Comparison of ENCODE assay signal across 8 cellular contexts in genomic region chr17:35612924-35613521, GRCh38. TPM values are rescaled to one million over a fixed set of nuclear protein-coding genes. Genes with fewer than 3 reads are reported as not detected.
DNase-seq lines count a peak whose midpoint lies in the region; ATAC-seq and TF ChIP-seq lines count a peak whose summit lies in the region.

No MANE protein-coding gene starts in this region.

- peak; percentile 51 for ATAC-seq in upper lobe of right lung
- no peak for ATAC-seq in HG03039 (IDR thresholded peaks at IDR 0.05; ENCODE audit: unreplicated experiment)
- no peak for ATAC-seq in HG03196 (IDR thresholded peaks at IDR 0.05; ENCODE audit: unreplicated experiment)

- H3K36me3 ChIP-seq in SJCRH30 (peaks cover 30% of the 10 kb centered on the region), liver (ENCODE audit: control insufficient read depth in 4 of 4, insufficient read depth in 3 of 4, low read depth in 1 of 4, low read length in 3 of 4) (peaks cover 0 to 21% (median 15%) of the 10 kb centered on the region in 4 donors), upper lobe of right lung (peaks cover 52% of the 10 kb centered on the region)

- intact Hi-C loops in upper lobe of right lung (cut with DNase I), result loop anchor here (10.0 kb wide), 1 partner anchor 132 kb away; no protein-coding TSS in a partner anchor

- H3K9me3 ChIP-seq in SJCRH30 (replicated peaks) (no peaks in the 10 kb centered on the region), liver (ENCODE audit: control insufficient read depth in 4 of 4, low read length in 3 of 4) (no peaks in the 10 kb centered on the region), upper lobe of right lung (no peaks in the 10 kb centered on the region)

- no peak overlapping the region for H3K9ac ChIP-seq in liver (ENCODE audit: low read depth in 1 of 2, low read length in 2 of 2)

- TF ChIP-seq CTCF in liver (IDR thresholded peaks at IDR 0.05; ENCODE audit: low read depth, low read length, missing input control) (peak; percentile 69), upper lobe of right lung (IDR thresholded peaks at IDR 0.05) (peak; percentile 58)

- TF ChIP-seq RAD21 in liver (IDR thresholded peaks at IDR 0.05), result peak; percentile 93 to 95

- H3K27me3 ChIP-seq in SJCRH30 (no peaks in the 10 kb centered on the region), liver (ENCODE audit: control insufficient read depth in 4 of 4, insufficient read depth in 4 of 4, low read length in 3 of 4) (no peaks in the 10 kb centered on the region), upper lobe of right lung (no peaks in the 10 kb centered on the region)

- H3K27ac ChIP-seq in SJCRH30 (no peak overlapping the region), liver (ENCODE audit: low read depth in 1 of 2, low read length in 2 of 2) (no peak overlapping the region), upper lobe of right lung (no peak overlapping the region)

- WGBS in liver, result 75% methylated on average over 2 of the region's 2 CpGs

- DNase-seq in DMS 273 treated with DMSO at 0.1 percent for 48 hours (lab: John Stamatoyannopoulos, UW) (peak; percentile 12), HT1080 (ENCODE audit: low read depth) (peak; percentile 41), SJCRH30 (peak; percentile 33 to 68), upper lobe of right lung (no peak)
- peak; percentile 5 for DNase-seq in central memory CD4-positive, alpha-beta T cell

- H3K4me3 ChIP-seq in SJCRH30 (no peak overlapping the region), liver (ENCODE audit: low read depth in 1 of 3, low read length in 3 of 3) (no peak overlapping the region), upper lobe of right lung (no peak overlapping the region)

- H3K4me1 ChIP-seq in SJCRH30, result no peaks in the 10 kb centered on the region
- no peaks in the 10 kb centered on the region for H3K4me1 ChIP-seq in liver (ENCODE audit: control insufficient read depth in 4 of 4, insufficient read depth in 4 of 4, low read length in 3 of 4)
- no peaks in the 10 kb centered on the region for H3K4me1 ChIP-seq in upper lobe of right lung

TF ChIP-seq in liver, 16 proteins besides CTCF, POLR2A, EP300 and RAD21:
- no peak for TF ChIP-seq TAF1 (conservative IDR thresholded peaks at IDR 0.05)
- TF ChIP-seq GABPA (IDR thresholded peaks at IDR 0.05 in 1 of 2, conservative IDR thresholded peaks at IDR 0.05 in 1 of 2), result no peak
- TF ChIP-seq RXRA (IDR thresholded peaks at IDR 0.05), result no peak
- no peak for TF ChIP-seq EGR1 (IDR thresholded peaks at IDR 0.05; ENCODE audit: low read depth in 2 of 2)
- no peak for TF ChIP-seq FOXA2 (IDR thresholded peaks at IDR 0.05)
- no peak for TF ChIP-seq YY1 (IDR thresholded peaks at IDR 0.05)
- no peak for TF ChIP-seq SP1 (IDR thresholded peaks at IDR 0.05)
- TF ChIP-seq, protein P1, sequence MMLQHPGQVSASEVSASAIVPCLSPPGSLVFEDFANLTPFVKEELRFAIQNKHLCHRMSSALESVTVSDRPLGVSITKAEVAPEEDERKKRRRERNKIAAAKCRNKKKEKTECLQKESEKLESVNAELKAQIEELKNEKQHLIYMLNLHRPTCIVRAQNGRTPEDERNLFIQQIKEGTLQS (IDR thresholded peaks at IDR 0.05), result no peak
- TF ChIP-seq HNF4G (IDR thresholded peaks at IDR 0.05), result no peak
- TF ChIP-seq FOXA1 (IDR thresholded peaks at IDR 0.05), result no peak
- TF ChIP-seq, protein P2, sequence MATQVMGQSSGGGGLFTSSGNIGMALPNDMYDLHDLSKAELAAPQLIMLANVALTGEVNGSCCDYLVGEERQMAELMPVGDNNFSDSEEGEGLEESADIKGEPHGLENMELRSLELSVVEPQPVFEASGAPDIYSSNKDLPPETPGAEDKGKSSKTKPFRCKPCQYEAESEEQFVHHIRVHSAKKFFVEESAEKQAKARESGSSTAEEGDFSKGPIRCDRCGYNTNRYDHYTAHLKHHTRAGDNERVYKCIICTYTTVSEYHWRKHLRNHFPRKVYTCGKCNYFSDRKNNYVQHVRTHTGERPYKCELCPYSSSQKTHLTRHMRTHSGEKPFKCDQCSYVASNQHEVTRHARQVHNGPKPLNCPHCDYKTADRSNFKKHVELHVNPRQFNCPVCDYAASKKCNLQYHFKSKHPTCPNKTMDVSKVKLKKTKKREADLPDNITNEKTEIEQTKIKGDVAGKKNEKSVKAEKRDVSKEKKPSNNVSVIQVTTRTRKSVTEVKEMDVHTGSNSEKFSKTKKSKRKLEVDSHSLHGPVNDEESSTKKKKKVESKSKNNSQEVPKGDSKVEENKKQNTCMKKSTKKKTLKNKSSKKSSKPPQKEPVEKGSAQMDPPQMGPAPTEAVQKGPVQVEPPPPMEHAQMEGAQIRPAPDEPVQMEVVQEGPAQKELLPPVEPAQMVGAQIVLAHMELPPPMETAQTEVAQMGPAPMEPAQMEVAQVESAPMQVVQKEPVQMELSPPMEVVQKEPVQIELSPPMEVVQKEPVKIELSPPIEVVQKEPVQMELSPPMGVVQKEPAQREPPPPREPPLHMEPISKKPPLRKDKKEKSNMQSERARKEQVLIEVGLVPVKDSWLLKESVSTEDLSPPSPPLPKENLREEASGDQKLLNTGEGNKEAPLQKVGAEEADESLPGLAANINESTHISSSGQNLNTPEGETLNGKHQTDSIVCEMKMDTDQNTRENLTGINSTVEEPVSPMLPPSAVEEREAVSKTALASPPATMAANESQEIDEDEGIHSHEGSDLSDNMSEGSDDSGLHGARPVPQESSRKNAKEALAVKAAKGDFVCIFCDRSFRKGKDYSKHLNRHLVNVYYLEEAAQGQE (IDR thresholded peaks at IDR 0.05), result no peak
- TF ChIP-seq, protein P3, sequence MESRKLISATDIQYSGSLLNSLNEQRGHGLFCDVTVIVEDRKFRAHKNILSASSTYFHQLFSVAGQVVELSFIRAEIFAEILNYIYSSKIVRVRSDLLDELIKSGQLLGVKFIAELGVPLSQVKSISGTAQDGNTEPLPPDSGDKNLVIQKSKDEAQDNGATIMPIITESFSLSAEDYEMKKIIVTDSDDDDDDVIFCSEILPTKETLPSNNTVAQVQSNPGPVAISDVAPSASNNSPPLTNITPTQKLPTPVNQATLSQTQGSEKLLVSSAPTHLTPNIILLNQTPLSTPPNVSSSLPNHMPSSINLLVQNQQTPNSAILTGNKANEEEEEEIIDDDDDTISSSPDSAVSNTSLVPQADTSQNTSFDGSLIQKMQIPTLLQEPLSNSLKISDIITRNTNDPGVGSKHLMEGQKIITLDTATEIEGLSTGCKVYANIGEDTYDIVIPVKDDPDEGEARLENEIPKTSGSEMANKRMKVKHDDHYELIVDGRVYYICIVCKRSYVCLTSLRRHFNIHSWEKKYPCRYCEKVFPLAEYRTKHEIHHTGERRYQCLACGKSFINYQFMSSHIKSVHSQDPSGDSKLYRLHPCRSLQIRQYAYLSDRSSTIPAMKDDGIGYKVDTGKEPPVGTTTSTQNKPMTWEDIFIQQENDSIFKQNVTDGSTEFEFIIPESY (IDR thresholded peaks at IDR 0.05), result no peak
- no peak for TF ChIP-seq MAX (IDR thresholded peaks at IDR 0.05)
- no peak for TF ChIP-seq NR2F2 (IDR thresholded peaks at IDR 0.05)
- TF ChIP-seq HNF4A (conservative IDR thresholded peaks at IDR 0.05), result no peak
- TF ChIP-seq JUND (IDR thresholded peaks at IDR 0.05), result no peak

RNA-seq across cellular contexts. Expression of gene AP2B1, which starts 25.9 kb away (rescaled TPM):
- 66.7 and 130 TPM in 2 replicates for total RNA-seq in HT1080 (2014; rRNA removed; shearing (Covaris generic))
- 121 and 161 TPM in 2 replicates for polyA plus RNA-seq in HT1080 (2015; cell fraction: cytosol; rRNA removed)
- 259 and 276 TPM in 2 replicates for polyA plus RNA-seq in HT1080 (2015; cell fraction: nucleus; rRNA removed)
- 113 and 123 TPM in 2 replicates for total RNA-seq in SJCRH30 (2014; rRNA removed; shearing (Covaris generic))
- total RNA-seq in liver, result 10 to 100 TPM; 25.4 to 55.6 TPM
- polyA plus RNA-seq in liver, result 10 to 100 TPM in 1 of 2 donors, 1 to 10 TPM in 1; 8.7 to 19.2 TPM
- 153 TPM for total RNA-seq in upper lobe of right lung

RNA-seq across cellular contexts. Expression of gene PEX12, which starts 34.7 kb away (rescaled TPM):
- total RNA-seq in HT1080 (2014; rRNA removed; shearing (Covaris generic)), result 8.8 and 9.9 TPM in 2 replicates
- polyA plus RNA-seq in HT1080 (2015; cell fraction: cytosol; rRNA removed), result 9.6 and 10.7 TPM in 2 replicates
- 15.5 and 16.1 TPM in 2 replicates for polyA plus RNA-seq in HT1080 (2015; cell fraction: nucleus; rRNA removed)
- 8.4 and 9.4 TPM in 2 replicates for total RNA-seq in SJCRH30 (2014; rRNA removed; shearing (Covaris generic))
- total RNA-seq in liver (1 to 10 TPM; 2.3 to 2.4 TPM), upper lobe of right lung (4.7 TPM)
- 1 to 10 TPM; 2.0 to 3.6 TPM for polyA plus RNA-seq in liver

RNA-seq across cellular contexts. Expression of gene SLFN14, which starts 52.4 kb away (rescaled TPM):
- total RNA-seq in HT1080 (2014; rRNA removed; shearing (Covaris generic)), result not detected in 2 replicates
- not detected in 2 replicates for polyA plus RNA-seq in HT1080 (2015; cell fraction: cytosol; rRNA removed)
- polyA plus RNA-seq in HT1080 (2015; cell fraction: nucleus; rRNA removed), result not detected in 2 replicates
- not detected in 2 replicates for total RNA-seq in SJCRH30 (2014; rRNA removed; shearing (Covaris generic))
- total RNA-seq in liver (10 to 100 TPM in 1 of 2 donors, under 1 TPM in 1; under 0.01 to 23.7 TPM), upper lobe of right lung (not detected)
- not detected for polyA plus RNA-seq in liver
